23 cellular contexts compared by ENCODE assay signal in the genomic region with DNA sequence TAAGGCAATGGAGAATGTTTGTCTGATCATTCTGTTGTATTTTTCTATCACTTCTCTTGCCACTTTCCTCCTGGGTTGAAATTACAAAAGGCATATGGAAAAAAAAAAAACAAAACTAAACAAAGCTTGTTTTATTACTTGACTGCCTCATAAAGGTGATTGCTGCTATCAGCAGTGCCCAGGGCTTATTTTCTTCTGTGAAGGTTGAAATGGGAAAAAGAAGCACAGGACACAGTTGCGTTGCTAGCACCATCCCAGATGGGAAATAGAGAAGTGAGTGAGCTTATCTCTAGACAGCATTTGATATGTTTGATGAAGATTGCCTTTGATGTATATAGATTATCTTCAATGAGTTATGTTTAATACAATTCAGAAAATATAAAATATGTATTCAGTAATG.
DNase-seq lines count a peak whose midpoint lies in the region; ATAC-seq, FAIRE-seq and TF ChIP-seq lines count a peak whose summit lies in the region.
"Had no signal": no experiment of that assay in that cellular context is flagged by ENCODE, and none has a peak within 500 bp of the region (broad histone marks: within the 10 kb centered on the region; RNA-seq: fewer than 3 reads in every experiment).

No MANE protein-coding gene starts in this region.

- H3K9me3 ChIP-seq in hepatocyte (ENCODE audit: low read depth) = no peaks in the 10 kb centered on the region
- H3K9me3 ChIP-seq in mucosa of descending colon = no peaks in the 10 kb centered on the region
- no peaks in the 10 kb centered on the region for H3K9me3 ChIP-seq in small intestine (ENCODE audit: control insufficient read depth, low read depth)
- H3K9me3 ChIP-seq: A549; BLaER1 treated with 17β-estradiol and CSF1 and Interleukin-3, amounts not matched to agents 10 nM and 100 nM; Caco-2 had no signal

- H3K4me2 ChIP-seq in hepatocyte = no peak overlapping the region
- H3K4me2 ChIP-seq: A549; BLaER1 treated with 17β-estradiol and CSF1 and Interleukin-3, amounts not matched to agents 10 nM and 100 nM had no signal

- H3K4me1 ChIP-seq in hepatocyte (ENCODE audit: insufficient read depth) = no peaks in the 10 kb centered on the region
- H3K4me1 ChIP-seq in mucosa of descending colon (ENCODE audit: low read depth) = no peaks in the 10 kb centered on the region
- no peaks in the 10 kb centered on the region for H3K4me1 ChIP-seq in small intestine (ENCODE audit: control insufficient read depth in 2 of 2, insufficient read depth in 1 of 2, low read depth in 1 of 2, low read length in 1 of 2)
- H3K4me1 ChIP-seq: A549; BLaER1 treated with 17β-estradiol and CSF1 and Interleukin-3, amounts not matched to agents 10 nM and 100 nM; Caco-2 had no signal

- peak; percentile 88 for ATAC-seq in mucosa of descending colon
- ATAC-seq: A549; CD8-positive, alpha-beta T cell had no signal

- no peaks in the 10 kb centered on the region for H4K20me1 ChIP-seq in hepatocyte (ENCODE audit: insufficient read depth, poor library complexity, severe bottlenecking)
- H4K20me1 ChIP-seq: BLaER1 treated with 17β-estradiol and CSF1 and Interleukin-3, amounts not matched to agents 10 nM and 100 nM had no signal

- no peaks in the 10 kb centered on the region for H3K36me3 ChIP-seq in hepatocyte (replicated peaks; ENCODE audit: insufficient read depth, low read depth)
- no peaks in the 10 kb centered on the region for H3K36me3 ChIP-seq in mucosa of descending colon (ENCODE audit: low read depth)
- no peaks in the 10 kb centered on the region for H3K36me3 ChIP-seq in small intestine (ENCODE audit: control insufficient read depth in 2 of 2, insufficient read depth in 2 of 2, low read length in 2 of 2)
- H3K36me3 ChIP-seq: BLaER1 treated with 17β-estradiol and CSF1 and Interleukin-3, amounts not matched to agents 10 nM and 100 nM had no signal

- H3K79me2 ChIP-seq in hepatocyte = no peaks in the 10 kb centered on the region

- H3K9me2 ChIP-seq in hepatocyte (replicated peaks; ENCODE audit: insufficient read depth) = no peaks in the 10 kb centered on the region

- TF ChIP-seq CTCF in hepatocyte (IDR thresholded peaks at IDR 0.05; ENCODE audit: poor library complexity) = no peak
- no peak for TF ChIP-seq CTCF in mucosa of descending colon (IDR thresholded peaks at IDR 0.05)

- intact Hi-C loops in mucosa of descending colon (cut with DNase I, micrococcal nuclease) = no loop called here

- no peak overlapping the region for H2AFZ ChIP-seq in hepatocyte

- FAIRE-seq in small intestine (lab: Jason Lieb, UNC) = no peak
- FAIRE-seq: A549, D721Med, G401.6, GM12891, GM18507 had no signal

- no peaks in the 10 kb centered on the region for H3K27me3 ChIP-seq in hepatocyte
- H3K27me3 ChIP-seq in small intestine (ENCODE audit: control insufficient read depth in 2 of 2, insufficient read depth in 2 of 2, low read length in 2 of 2) = no peaks in the 10 kb centered on the region
- H3K27me3 ChIP-seq: BLaER1 treated with 17β-estradiol and CSF1 and Interleukin-3, amounts not matched to agents 10 nM and 100 nM had no signal

- WGBS in hepatocyte (ENCODE audit: low lambda C conversion rate, missing lambda C conversion rate) = 60% methylated on average over 1 of the region's 1 CpG
- WGBS in small intestine, 3 donors = 14 to 51% (median 29%) methylated on average over 1 of the region's 1 CpG

- no peak overlapping the region for H3K27ac ChIP-seq in hepatocyte
- H3K27ac ChIP-seq in small intestine (ENCODE audit: low read depth in 1 of 2, low read length in 1 of 2) = no peak overlapping the region
- H3K27ac ChIP-seq: 22Rv1; A549; BLaER1 treated with 17β-estradiol and CSF1 and Interleukin-3, amounts not matched to agents 10 nM and 100 nM; C4-2B had no signal

- H3K4me3 ChIP-seq in hepatocyte = no peak overlapping the region
- no peak overlapping the region for H3K4me3 ChIP-seq in mucosa of descending colon
- H3K4me3 ChIP-seq in small intestine (ENCODE audit: low read depth in 1 of 2, low read length in 2 of 2) = no peak overlapping the region
- H3K4me3 ChIP-seq: A549; BLaER1 treated with 17β-estradiol and CSF1 and Interleukin-3, amounts not matched to agents 10 nM and 100 nM had no signal

- DNase-seq in OCI-M1 (lab: John Stamatoyannopoulos, UW) (peak; percentile 6), hepatocyte (ENCODE audit: low spot score) (peak; percentile 4), mucosa of descending colon (peak in 1 of 3 donors; percentile 36), small intestine (peak; percentile 17), globus pallidus (ENCODE audit: low spot score) (no peak), NCI-H2196 treated with DMSO at 0.1 percent for 48 hours (lab: John Stamatoyannopoulos, UW; ENCODE audit: unreplicated experiment) (no peak), NCI-H345 treated with DMSO at 0.1 percent for 48 hours (lab: John Stamatoyannopoulos, UW; ENCODE audit: unreplicated experiment) (no peak)
- DNase-seq in activated CD8-positive, alpha-beta memory T cell treated with anti-CD3 and anti-CD28 coated beads for 24 hours = no peak
- DNase-seq: AML-193; Caco-2; Calu3; CD4-positive, alpha-beta T cell; CD8-positive, alpha-beta T cell; DMS79 treated with DMSO at 0.1 percent for 48 hours; GF-D8 had no signal

Comparison
In these comparisons a context has a peak if more than half of its experiments do, and no peak if none do; other contexts are left out.
1. DNase-seq: peak in OCI-M1 (single experiment), hepatocyte (single experiment) and small intestine (single experiment); none in activated CD8-positive, alpha-beta memory T cell treated with anti-CD3 and anti-CD28 coated beads for 24 hours (single experiment), globus pallidus (single experiment), NCI-H2196 treated with DMSO at 0.1 percent for 48 hours (single experiment) and NCI-H345 treated with DMSO at 0.1 percent for 48 hours (single experiment).